Comparison of ENCODE assay signal across 8 cellular contexts in genomic region chr9:95131023-95131943, GRCh38.
DNase-seq lines count a peak whose midpoint lies in the region; ATAC-seq, FAIRE-seq and TF ChIP-seq lines count a peak whose summit lies in the region.

No MANE protein-coding gene starts in this region.

- no peak overlapping the region for H3K56ac ChIP-seq in IMR-90 (ENCODE audit: extremely low read depth, insufficient read depth, low read length)

- H3K14ac ChIP-seq in IMR-90 (replicated peaks; ENCODE audit: low read depth, low read length) = no peak overlapping the region

- H3K27ac ChIP-seq in IMR-90 (ENCODE audit: insufficient read depth, low read length) = no peak overlapping the region
- H3K27ac ChIP-seq in aorta (ENCODE audit: low read depth in 1 of 2, low read length in 2 of 2) = no peak overlapping the region

- no peaks in the 10 kb centered on the region for H3K79me1 ChIP-seq in IMR-90 (ENCODE audit: low read depth in 1 of 2, low read length in 2 of 2)

- peak; percentile 86 for TF ChIP-seq RAD21 in IMR-90 (IDR thresholded peaks at IDR 0.05; ENCODE audit: low read length)

- no peak overlapping the region for H2BK120ac ChIP-seq in IMR-90 (ENCODE audit: low read depth, low read length)

- no peak overlapping the region for H3K4ac ChIP-seq in IMR-90 (ENCODE audit: low read depth, low read length)

- H3K9ac ChIP-seq in IMR-90 (ENCODE audit: low read depth, low read length) = no peak overlapping the region

- 0 out of 2 replicates have a peak overlapping the region, but pooled peaks have one; percentile 49 for H2BK20ac ChIP-seq in IMR-90 (ENCODE audit: low read depth, low read length)

- H3K4me3 Mint-ChIP-seq in osteocyte (ENCODE audit: unreplicated experiment) = no peak overlapping the region

- no peaks in the 10 kb centered on the region for H4K20me1 ChIP-seq in IMR-90 (ENCODE audit: insufficient read depth, low read length)

- no peak overlapping the region; the same call in 1 of the 2 replicates for H3K18ac ChIP-seq in IMR-90 (ENCODE audit: low read depth, low read length)

- H2AK5ac ChIP-seq in IMR-90 (ENCODE audit: low read depth, low read length) = no peak overlapping the region

- POLR2A ChIA-PET in IMR-90 (lab: Charles Lee; ENCODE audit: unreplicated experiment) = interaction anchor here (0.6 kb wide), 1 partner anchor 168 kb away, joined by 3 read pairs; no protein-coding TSS in a partner anchor

- no peak overlapping the region for H4K5ac ChIP-seq in IMR-90 (ENCODE audit: low read depth, low read length)

- no TSS peak for BruUV-seq in IMR-90 (replicated peaks; lab: Mats Ljungman, UMichigan)

- no peak overlapping the region for H4K91ac ChIP-seq in IMR-90 (ENCODE audit: insufficient read depth, low read depth, low read length)

- peaks cover 46% of the 10 kb centered on the region for H3K4me1 Mint-ChIP-seq in osteocyte (ENCODE audit: unreplicated experiment)

- H4K8ac ChIP-seq in IMR-90 (ENCODE audit: low read depth in 2 of 2, low read length in 2 of 2) = no peak overlapping the region

- DNase-seq in D721Med (ENCODE audit: insufficient read length, low spot score) (no peak), IMR-90 (peak; percentile 60), RPMI7951 (ENCODE audit: low read depth) (peak; percentile 59), germinal center (ENCODE audit: low spot score) (peak; percentile 54), osteocyte (ENCODE audit: extremely low spot score, unreplicated experiment) (peak; percentile 87), aorta (peak in 1 of 2 donors; percentile 68)
- peak; percentile 3 for DNase-seq in activated effector memory CD4-positive, alpha-beta T cell treated with Interleukin-2 at 50 U/mL for 16 hours

- TF ChIP-seq CTCF in D721Med (IDR thresholded peaks at IDR 0.05; ENCODE audit: insufficient read depth, missing control alignments) (peak; percentile 83), IMR-90 (conservative IDR thresholded peaks at IDR 0.05; ENCODE audit: low read depth, low read length) (peak; percentile 86), osteocyte (IDR thresholded peaks at IDR 0.05) (peak; percentile 92)

- no peak overlapping the region for H2BK5ac ChIP-seq in IMR-90 (ENCODE audit: low read depth, low read length, poor library complexity, severe bottlenecking)

- peak overlapping the region; percentile 62 for H3K27ac Mint-ChIP-seq in osteocyte (ENCODE audit: unreplicated experiment)

- CTCF ChIA-PET in IMR-90 (lab: Yijun Ruan, JAX) = interaction anchor here (0.6 to 6.4 kb wide), 10 partner anchors 10 to 536 kb away, joined by 3 to 47 read pairs (median 6); no protein-coding TSS in a partner anchor

- H2AK9ac ChIP-seq in IMR-90 (replicated peaks; ENCODE audit: low read depth, low read length, poor library complexity) = peak overlapping the region; percentile 4

- no peak overlapping the region for H3K23ac ChIP-seq in IMR-90 (ENCODE audit: low read depth, low read length)

- no peak overlapping the region for H3K4me2 ChIP-seq in IMR-90 (ENCODE audit: low read depth, low read length)

- H3K4me3 ChIP-seq in IMR-90 (ENCODE audit: insufficient read depth, low read depth, low read length) = no peak overlapping the region
- no peak overlapping the region for H3K4me3 ChIP-seq in aorta (ENCODE audit: low read length in 2 of 2)

- TF ChIP-seq POLR2A in IMR-90 (IDR thresholded peaks at IDR 0.05; ENCODE audit: low read depth, low read length) = no peak

- FAIRE-seq in D721Med (lab: Jason Lieb, UNC) = no peak

- peaks cover 5% of the 10 kb centered on the region for H3K36me3 Mint-ChIP-seq in osteocyte (ENCODE audit: unreplicated experiment)

- dilution Hi-C loops in IMR-90 (cut with HindIII; ENCODE audit: low sequenced_read_pairs, unreplicated experiment) = no loop called here

- H3K27me3 Mint-ChIP-seq in osteocyte (ENCODE audit: unreplicated experiment) = no peaks in the 10 kb centered on the region

- no peaks in the 10 kb centered on the region for H3K9me3 Mint-ChIP-seq in osteocyte (ENCODE audit: unreplicated experiment)

- no peak overlapping the region for H2BK15ac ChIP-seq in IMR-90 (ENCODE audit: low read depth, low read length)

- H3K4me1 ChIP-seq in IMR-90 (ENCODE audit: control insufficient read depth, insufficient read depth, low read length) = peaks cover 2% of the 10 kb centered on the region; the same call in 1 of the 2 replicates
- peaks cover 0 to 6% of the 10 kb centered on the region in 2 donors for H3K4me1 ChIP-seq in aorta (ENCODE audit: control insufficient read depth in 1 of 2, insufficient read depth in 2 of 2, low read length in 2 of 2)

- 0% methylated on average over 1 of the region's 7 CpGs; no CpG with 5 or more reads in 1 of the 2 experiments for WGBS in IMR-90 (ENCODE audit: extremely low coverage in 2 of 2, insufficient read length in 1 of 2), 2 experiments
- WGBS in aorta, 2 donors = 16 to 18% methylated on average over 7 of the region's 7 CpGs

- ATAC-seq in IMR-90 (ENCODE audit: low read depth) = peak; percentile 79
- ATAC-seq in aorta (ENCODE audit: low FRiP score) = peak; percentile 68
- ATAC-seq in GM21529 (IDR thresholded peaks at IDR 0.05; ENCODE audit: unreplicated experiment) = no peak

- H3K36me3 ChIP-seq in IMR-90 (ENCODE audit: control insufficient read depth, insufficient read depth, low read length) (no peaks in the 10 kb centered on the region), aorta (ENCODE audit: control insufficient read depth in 1 of 2, insufficient read depth in 2 of 2, low read length in 1 of 2) (no peaks in the 10 kb centered on the region)

- in situ Hi-C loops in IMR-90 (cut with MboI; ENCODE audit: low sequenced_read_pairs) = no loop called here

- H2AFZ ChIP-seq in IMR-90 (replicated peaks; ENCODE audit: low read length, poor library complexity) = peak overlapping the region; percentile 79

- H3K9me1 ChIP-seq in IMR-90 (ENCODE audit: insufficient read depth, low read length) = no peaks in the 10 kb centered on the region; the same call in 1 of the 2 replicates

- H3K9me3 ChIP-seq in IMR-90 (ENCODE audit: control insufficient read depth, insufficient read depth, low read length) = no peaks in the 10 kb centered on the region
- H3K9me3 ChIP-seq in aorta (ENCODE audit: control insufficient read depth, low read length) = no peaks in the 10 kb centered on the region

- no peaks in the 10 kb centered on the region for H3K27me3 ChIP-seq in IMR-90 (ENCODE audit: control insufficient read depth, insufficient read depth, low read length)
- H3K27me3 ChIP-seq in aorta (ENCODE audit: control insufficient read depth in 1 of 2, insufficient read depth in 2 of 2, low read length in 1 of 2) = no peaks in the 10 kb centered on the region

- intact Hi-C loops in IMR-90 (cut with micrococcal nuclease) (loop anchor here (1.0 to 5.0 kb wide), 5 partner anchors 124 to 1086 kb away; no protein-coding TSS in a partner anchor), aorta (cut with DNase I) (loop anchor here in 1 of 2 donors (5.0 kb wide), 1 partner anchor 449 kb away; no protein-coding TSS in a partner anchor)

TF ChIP-seq in IMR-90, 13 proteins besides CTCF, POLR2A, EP300 and RAD21:
- no peak for TF ChIP-seq BHLHE40 (IDR thresholded peaks at IDR 0.05; ENCODE audit: low read depth, low read length)
- TF ChIP-seq MXI1 (IDR thresholded peaks at IDR 0.05; ENCODE audit: borderline replicate concordance, low read depth, low read length) = no peak
- peak; percentile 26; the same call in 1 of the 2 replicates for TF ChIP-seq CEBPB (IDR thresholded peaks at IDR 0.05; ENCODE audit: low read depth, low read length)
- TF ChIP-seq SMC3 (IDR thresholded peaks at IDR 0.05; ENCODE audit: low read depth, low read length) = peak; percentile 76
- no peak for TF ChIP-seq MAFK (IDR thresholded peaks at IDR 0.05; ENCODE audit: low read depth, low read length)
- TF ChIP-seq ELK1 (IDR thresholded peaks at IDR 0.05; ENCODE audit: borderline replicate concordance, low read depth, low read length) = no peak
- TF ChIP-seq USF2 (IDR thresholded peaks at IDR 0.05; ENCODE audit: low read depth, low read length) = no peak
- TF ChIP-seq CHD1 (IDR thresholded peaks at IDR 0.05; ENCODE audit: low read depth, low read length) = no peak
